Comparison of ENCODE assay signal across 8 cellular contexts in genomic region chr5:140157032-140157781, GRCh38. TPM values are rescaled to one million over a fixed set of nuclear protein-coding genes. Genes with fewer than 3 reads are reported as not detected.
DNase-seq lines count a peak whose midpoint lies in the region; ATAC-seq and TF ChIP-seq lines count a peak whose summit lies in the region.

No MANE protein-coding gene starts in this region.

- peaks cover 0 to 29% (median 0%) of the 10 kb centered on the region in 3 donors for H3K4me1 ChIP-seq in gastroesophageal sphincter

- DNase-seq in EH (ENCODE audit: low read depth) (peak; percentile 82), GOT3 (lab: John Stamatoyannopoulos, UW) (peak; percentile 77), LHCN-M2 (ENCODE audit: low read depth) (peak; percentile 60), SHP77 treated with DMSO at 0.1 percent for 48 hours (lab: John Stamatoyannopoulos, UW) (peak; percentile 80), activated gamma-delta T cell (lab: John Stamatoyannopoulos, UW) (peak; percentile 45), nucleus accumbens (lab: John Stamatoyannopoulos, UW) (peak; percentile 43 to 98 (median 92)), substantia nigra (lab: John Stamatoyannopoulos, UW) (peak; percentile 65 to 98 (median 91))

- TF ChIP-seq CTCF in gastroesophageal sphincter (IDR thresholded peaks at IDR 0.05): peak in 3 of 4 experiments; percentile 92 to 95 (median 94)

- no peak for TF ChIP-seq EP300 in gastroesophageal sphincter (IDR thresholded peaks at IDR 0.05)

- no peaks in the 10 kb centered on the region for H3K9me3 ChIP-seq in gastroesophageal sphincter

- H3K4me3 ChIP-seq in gastroesophageal sphincter: peak overlapping the region in 1 of 2 donors; percentile 48

- no peak for TF ChIP-seq POLR2A in gastroesophageal sphincter (IDR thresholded peaks at IDR 0.05)

- no peaks in the 10 kb centered on the region for H3K36me3 ChIP-seq in gastroesophageal sphincter

- 0% methylated on average over 3 to 8 of the region's 30 CpGs for WGBS in gastroesophageal sphincter (ENCODE audit: low coverage in 1 of 2), 2 donors

- peak overlapping the region in 3 of 4 donors; percentile 45 to 77 (median 48) for H3K27ac ChIP-seq in gastroesophageal sphincter
- H3K27ac ChIP-seq in substantia nigra (ENCODE audit: low read depth, low read length, poor library complexity, severe bottlenecking): peak overlapping the region; percentile 88

- no peaks in the 10 kb centered on the region for H3K27me3 ChIP-seq in gastroesophageal sphincter

- peak; percentile 94 for ATAC-seq in gastroesophageal sphincter

RNA-seq across cellular contexts. Expression of gene CYSTM1, which starts 17.8 kb away (rescaled TPM):
- total RNA-seq in LHCN-M2 (2014; rRNA removed) (1.0 and 2.6 TPM in 2 replicates), gastroesophageal sphincter (100 to 1,000 TPM in 1 of 4 donors, 10 to 100 TPM in 3; 41.6 to 102 (median 62.3) TPM)
- 10.1 TPM for polyA plus RNA-seq in LHCN-M2 (2012)

RNA-seq across cellular contexts. Expression of gene IGIP, which starts 31.5 kb away (rescaled TPM):
- 3.1 and 3.4 TPM in 2 replicates for total RNA-seq in LHCN-M2 (2014; rRNA removed)
- polyA plus RNA-seq in LHCN-M2 (2012): 2.0 TPM
- total RNA-seq in gastroesophageal sphincter: 10 to 100 TPM; 26.0 to 36.6 (median 28.7) TPM

RNA-seq across cellular contexts. Expression of gene PURA, which starts 43.3 kb away (rescaled TPM):
- 8.0 and 9.2 TPM in 2 replicates for total RNA-seq in LHCN-M2 (2014; rRNA removed)
- 6.1 TPM for polyA plus RNA-seq in LHCN-M2 (2012)
- total RNA-seq in gastroesophageal sphincter: 10 to 100 TPM; 38.0 to 61.0 (median 49.1) TPM

Comparison
In these comparisons a context has a peak if more than half of its experiments do, and no peak if none do; other contexts are left out.
1. RNA of gene CYSTM1, which starts 17.8 kb away (total RNA-seq): 41.6 to 102 TPM in gastroesophageal sphincter; 1.0 to 2.6 TPM in LHCN-M2; every median in the first group is over 10 times any median in the second.
2. Peak in every context shown above with its lines, with median percentiles within 50 percentile points of each other: DNase-seq.